Comparison of ENCODE assay signal across 29 cellular contexts in genomic region chr2:1060987-1061386, GRCh38.
"Had no signal": no experiment of that assay in that cellular context is flagged by ENCODE, and none has a peak within 500 bp of the region (broad histone marks: within the 10 kb centered on the region; RNA-seq: fewer than 3 reads in every experiment).

No MANE protein-coding gene starts in this region.

- H3K27ac Mint-ChIP-seq: activated CD4-positive, alpha-beta memory T cell treated with anti-CD3 and anti-CD28 coated beads for 36 hours; activated CD4-positive, alpha-beta T cell treated with anti-CD3 and anti-CD28 coated beads for 36 hours; activated CD4-positive, alpha-beta T cell treated with anti-CD3 and anti-CD28 coated beads, Interleukin-2, amount 10 ng/mL, durations not matched to agents 24 days and 14 days; activated CD8-positive, alpha-beta memory T cell treated with anti-CD3 and anti-CD28 coated beads, Interleukin-2, amount 10 ng/mL, durations not matched to agents 7 days and 5 days; activated CD8-positive, alpha-beta T cell treated with anti-CD3 and anti-CD28 coated beads, Interleukin-2, amount 10 ng/mL, durations not matched to agents 7 days and 5 days; activated naive CD4-positive, alpha-beta T cell treated with anti-CD3 and anti-CD28 coated beads for 36 hours; activated naive CD4-positive, alpha-beta T cell treated with anti-CD3 and anti-CD28 coated beads, Interleukin-2, amount 50 U/mL, for 24 hours; activated naive CD8-positive, alpha-beta T cell treated with anti-CD3 and anti-CD28 coated beads for 36 hours; activated naive CD8-positive, alpha-beta T cell treated with anti-CD3 and anti-CD28 coated beads, Interleukin-2, amount 50 U/mL, for 24 hours; activated T-helper 1 cell treated with anti-CD3 and anti-CD28 coated beads, Interleukin-12 subunit alpha, Interleukin-12 subunit beta, Interleukin-2, Interleukin-4 antibody, amounts not matched to agents 30 ng/mL and 10 ng/mL and 1 ng/mL, durations not matched to agents 14 hours and 24 hours and 36 hours; activated T-helper 2 cell treated with anti-CD3 and anti-CD28 coated beads, Interferon-gamma antibody, Interleukin-2, Interleukin-4, amounts not matched to agents 10 μg/mL and 5 μg/mL and 100 μg/mL, durations not matched to agents 14 hours and 24 hours and 36 hours; endodermal cell had no signal

- H3K27me3 Mint-ChIP-seq: activated CD8-positive, alpha-beta memory T cell treated with anti-CD3 and anti-CD28 coated beads, Interleukin-2, amount 10 ng/mL, durations not matched to agents 7 days and 5 days; activated naive CD8-positive, alpha-beta T cell treated with anti-CD3 and anti-CD28 coated beads for 36 hours had no signal

- H3K4me3 ChIP-seq: adrenal gland, body of pancreas, colonic mucosa, dorsolateral prefrontal cortex had no signal

- H3K4me3 Mint-ChIP-seq: activated CD4-positive, alpha-beta memory T cell treated with anti-CD3 and anti-CD28 coated beads for 36 hours; activated CD4-positive, alpha-beta T cell treated with anti-CD3 and anti-CD28 coated beads for 36 hours; activated CD4-positive, alpha-beta T cell treated with anti-CD3 and anti-CD28 coated beads, Interleukin-2, amount 10 ng/mL, durations not matched to agents 24 days and 14 days; activated CD8-positive, alpha-beta memory T cell treated with anti-CD3 and anti-CD28 coated beads, Interleukin-2, amount 10 ng/mL, durations not matched to agents 7 days and 5 days; activated CD8-positive, alpha-beta T cell treated with anti-CD3 and anti-CD28 coated beads, Interleukin-2, amount 10 ng/mL, durations not matched to agents 7 days and 5 days; activated naive CD4-positive, alpha-beta T cell treated with anti-CD3 and anti-CD28 coated beads for 36 hours; activated naive CD4-positive, alpha-beta T cell treated with anti-CD3 and anti-CD28 coated beads, Interleukin-2, amount 50 U/mL, for 24 hours; activated naive CD8-positive, alpha-beta T cell treated with anti-CD3 and anti-CD28 coated beads for 36 hours; activated naive CD8-positive, alpha-beta T cell treated with anti-CD3 and anti-CD28 coated beads, Interleukin-2, amount 50 U/mL, for 24 hours; activated T-helper 1 cell treated with anti-CD3 and anti-CD28 coated beads, Interleukin-12 subunit alpha, Interleukin-12 subunit beta, Interleukin-2, Interleukin-4 antibody, amounts not matched to agents 30 ng/mL and 10 ng/mL and 1 ng/mL, durations not matched to agents 14 hours and 24 hours and 36 hours; endodermal cell had no signal

- H3K27me3 ChIP-seq: adrenal gland, body of pancreas, colonic mucosa had no signal

- H3K27ac ChIP-seq: adrenal gland, body of pancreas, colonic mucosa, dorsolateral prefrontal cortex had no signal

- H3K36me3 Mint-ChIP-seq: activated CD4-positive, alpha-beta memory T cell treated with anti-CD3 and anti-CD28 coated beads for 36 hours; activated CD8-positive, alpha-beta memory T cell treated with anti-CD3 and anti-CD28 coated beads, Interleukin-2, amount 10 ng/mL, durations not matched to agents 7 days and 5 days; activated naive CD4-positive, alpha-beta T cell treated with anti-CD3 and anti-CD28 coated beads, Interleukin-2, amount 50 U/mL, for 24 hours; activated naive CD8-positive, alpha-beta T cell treated with anti-CD3 and anti-CD28 coated beads for 36 hours had no signal

- ATAC-seq: activated CD4-positive, alpha-beta T cell treated with anti-CD3 and anti-CD28 coated beads for 36 hours; activated CD8-positive, alpha-beta memory T cell treated with anti-CD3 and anti-CD28 coated beads, Interleukin-2, amount 10 ng/mL, durations not matched to agents 7 days and 5 days; activated CD8-positive, alpha-beta T cell treated with anti-CD3 and anti-CD28 coated beads, Interleukin-2, amount 10 ng/mL, durations not matched to agents 7 days and 5 days; activated naive CD8-positive, alpha-beta T cell treated with anti-CD3 and anti-CD28 coated beads, Interleukin-2, amount 50 U/mL, for 24 hours; body of pancreas; esophagus mucosa had no signal

- H3K9me3 Mint-ChIP-seq: activated CD4-positive, alpha-beta memory T cell treated with anti-CD3 and anti-CD28 coated beads for 36 hours; activated CD4-positive, alpha-beta T cell treated with anti-CD3 and anti-CD28 coated beads, Interleukin-2, amount 10 ng/mL, durations not matched to agents 24 days and 14 days; activated naive CD4-positive, alpha-beta T cell treated with anti-CD3 and anti-CD28 coated beads for 36 hours; activated naive CD4-positive, alpha-beta T cell treated with anti-CD3 and anti-CD28 coated beads, Interleukin-2, amount 50 U/mL, for 24 hours; activated naive CD8-positive, alpha-beta T cell treated with anti-CD3 and anti-CD28 coated beads for 36 hours; activated naive CD8-positive, alpha-beta T cell treated with anti-CD3 and anti-CD28 coated beads, Interleukin-2, amount 50 U/mL, for 24 hours; activated T-helper 1 cell treated with anti-CD3 and anti-CD28 coated beads, Interleukin-12 subunit alpha, Interleukin-12 subunit beta, Interleukin-2, Interleukin-4 antibody, amounts not matched to agents 30 ng/mL and 10 ng/mL and 1 ng/mL, durations not matched to agents 14 hours and 24 hours and 36 hours; activated T-helper 2 cell treated with anti-CD3 and anti-CD28 coated beads, Interferon-gamma antibody, Interleukin-2, Interleukin-4, amounts not matched to agents 10 μg/mL and 5 μg/mL and 100 μg/mL, durations not matched to agents 14 hours and 24 hours and 36 hours; endodermal cell had no signal

- H3K36me3 ChIP-seq: adrenal gland, colonic mucosa had no signal

- H3K4me1 ChIP-seq: adrenal gland, body of pancreas, colonic mucosa had no signal

- H3K4me1 Mint-ChIP-seq: activated CD4-positive, alpha-beta T cell treated with anti-CD3 and anti-CD28 coated beads for 36 hours; activated CD4-positive, alpha-beta T cell treated with anti-CD3 and anti-CD28 coated beads, Interleukin-2, amount 10 ng/mL, durations not matched to agents 24 days and 14 days; activated CD8-positive, alpha-beta memory T cell treated with anti-CD3 and anti-CD28 coated beads, Interleukin-2, amount 10 ng/mL, durations not matched to agents 7 days and 5 days; activated naive CD4-positive, alpha-beta T cell treated with anti-CD3 and anti-CD28 coated beads, Interleukin-2, amount 50 U/mL, for 24 hours; activated naive CD8-positive, alpha-beta T cell treated with anti-CD3 and anti-CD28 coated beads for 36 hours; activated naive CD8-positive, alpha-beta T cell treated with anti-CD3 and anti-CD28 coated beads, Interleukin-2, amount 50 U/mL, for 24 hours; endodermal cell had no signal

- DNase-seq: activated CD4-positive, alpha-beta memory T cell treated with anti-CD3 and anti-CD28 coated beads for 36 hours; activated CD4-positive, alpha-beta T cell treated with anti-CD3 and anti-CD28 coated beads for 36 hours; activated CD4-positive, alpha-beta T cell treated with anti-CD3 and anti-CD28 coated beads, Interleukin-2, amount 10 ng/mL, durations not matched to agents 24 days and 14 days; activated CD4-positive, CD25-positive, alpha-beta regulatory T cell; activated CD4-positive, CD25-positive, alpha-beta regulatory T cell treated with anti-CD3 and anti-CD28 coated beads, Interleukin-2, amount 50 U/mL, for 72 hours; activated CD8-positive, alpha-beta memory T cell treated with anti-CD3 and anti-CD28 coated beads, Interleukin-2, amount 10 ng/mL, durations not matched to agents 7 days and 5 days; activated CD8-positive, alpha-beta memory T cell treated with anti-CD3 and anti-CD28 coated beads, Interleukin-2, amount 50 U/mL, for 4 hours; activated CD8-positive, alpha-beta T cell treated with anti-CD3 and anti-CD28 coated beads, Interleukin-2, amount 10 ng/mL, durations not matched to agents 7 days and 5 days; activated effector memory CD4-positive, alpha-beta T cell treated with anti-CD3 and anti-CD28 coated beads, Interleukin-2, amount 50 U/mL, for 16 hours; activated naive CD4-positive, alpha-beta T cell treated with anti-CD3 and anti-CD28 coated beads for 36 hours; activated naive CD8-positive, alpha-beta T cell treated with anti-CD3 and anti-CD28 coated beads for 36 hours; activated naive CD8-positive, alpha-beta T cell treated with anti-CD3 and anti-CD28 coated beads, Interleukin-2, amount 50 U/mL, for 24 hours; activated T-cell treated with anti-CD3 and anti-CD28 coated beads, Interleukin-2, amount 50 U/mL, for 1 hour; activated T-cell treated with anti-CD3 and anti-CD28 coated beads, Interleukin-2, amount 50 U/mL, for 48 hours; adrenal gland; amygdala; aorta; body of pancreas; caudate nucleus; colonic mucosa; dorsolateral prefrontal cortex; effector memory CD4-positive, alpha-beta T cell; endodermal cell; foreskin fibroblast; T-helper 2 cell had no signal
